23 cellular contexts compared by ENCODE assay signal in genomic region chr3:178022599-178022998, GRCh38.
DNase-seq lines count a peak whose midpoint lies in the region; ATAC-seq and TF ChIP-seq lines count a peak whose summit lies in the region.
"Had no signal": no experiment of that assay in that cellular context is flagged by ENCODE, and none has a peak within 500 bp of the region (broad histone marks: within the 10 kb centered on the region; RNA-seq: fewer than 3 reads in every experiment).

No MANE protein-coding gene starts in this region.

- no peak overlapping the region for H3K4ac ChIP-seq in mesendoderm (ENCODE audit: low read depth, low read length)

- H4K20me1 ChIP-seq in Loucy (ENCODE audit: insufficient read depth, low read length, poor library complexity, severe bottlenecking): no peaks in the 10 kb centered on the region

- no peaks in the 10 kb centered on the region for H3K9me3 ChIP-seq in Loucy (ENCODE audit: insufficient read depth, low read depth, low read length)
- H3K9me3 ChIP-seq: adrenal gland, BE2C, esophagus squamous epithelium had no signal

- H3K36me3 ChIP-seq in Loucy (ENCODE audit: insufficient read depth, low read length) (no peaks in the 10 kb centered on the region), mesendoderm (ENCODE audit: control insufficient read depth, insufficient read depth, low read length) (no peaks in the 10 kb centered on the region)
- H3K36me3 ChIP-seq: adrenal gland, BE2C, esophagus squamous epithelium had no signal

- no peak overlapping the region for H3K23ac ChIP-seq in mesendoderm (ENCODE audit: low read length)

- intact Hi-C loops in dorsolateral prefrontal cortex (cut with DNase I): no loop called here

- H3K4me2 ChIP-seq in Loucy (ENCODE audit: low read depth, low read length, poor library complexity, severe bottlenecking) (no peak overlapping the region), mesendoderm (ENCODE audit: low read length) (no peak overlapping the region)
- H3K4me2 ChIP-seq: PC-9 had no signal

- no peaks in the 10 kb centered on the region for H3K27me3 Mint-ChIP-seq in activated naive CD8-positive, alpha-beta T cell treated with anti-CD3 and anti-CD28 coated beads for 36 hours
- H3K27me3 Mint-ChIP-seq in stimulated activated memory B cell treated with anti-CD40 and anti-IgM and Interleukin-4, amounts not matched to agents 10 μg/mL and 1 μg/mL and 100 μg/mL, for 72 hours: peaks cover 16% of the 10 kb centered on the region
- H3K27me3 Mint-ChIP-seq: activated CD8-positive, alpha-beta memory T cell treated with anti-CD3 and anti-CD28 coated beads, Interleukin-2, amount 10 ng/mL, durations not matched to agents 7 days and 5 days; naive B cell; stimulated activated naive CD8-positive, alpha-beta T cell treated with anti-CD3 and anti-CD28 coated beads, Interleukin-15, Interleukin-2, amounts not matched to agents 100 ng/mL and 50 ng/mL, for 24 hours had no signal

- H3F3A ChIP-seq in Loucy (ENCODE audit: low read depth): no peaks in the 10 kb centered on the region

- H3K79me2 ChIP-seq in Loucy (ENCODE audit: insufficient read depth, low read length) (no peaks in the 10 kb centered on the region), mesendoderm (ENCODE audit: control insufficient read depth, insufficient read depth, low read length) (no peaks in the 10 kb centered on the region)

- H3K79me1 ChIP-seq in mesendoderm (ENCODE audit: low read length): no peaks in the 10 kb centered on the region

- DNase-seq in COLO829 (ENCODE audit: low spot score): peak; percentile 13
- DNase-seq in dorsolateral prefrontal cortex: peak in 6 of 10 donors; percentile 21 to 65 (median 44)
- peak; percentile 14 for DNase-seq in mesendoderm
- DNase-seq in activated T-cell treated with anti-CD3 and anti-CD28 coated beads for 4 hours: no peak
- DNase-seq in activated naive CD8-positive, alpha-beta T cell treated with anti-CD3 and anti-CD28 coated beads for 36 hours: no peak
- DNase-seq: activated CD4-positive, CD25-positive, alpha-beta regulatory T cell treated with anti-CD3 and anti-CD28 coated beads, Interleukin-2, amount 50 U/mL, for 72 hours; activated CD8-positive, alpha-beta memory T cell treated with anti-CD3 and anti-CD28 coated beads, Interleukin-2, amount 10 ng/mL, durations not matched to agents 7 days and 5 days; activated effector memory CD4-positive, alpha-beta T cell treated with Interleukin-2 at 50 U/mL for 16 hours; adrenal gland; BE2C; esophagus squamous epithelium; H7; naive B cell; NCI-H1694; NCI-H226; PC-9; trophoblast cell had no signal

- H3K27ac Mint-ChIP-seq in activated naive CD8-positive, alpha-beta T cell treated with anti-CD3 and anti-CD28 coated beads for 36 hours: no peak overlapping the region
- no peak overlapping the region for H3K27ac Mint-ChIP-seq in stimulated activated memory B cell treated with anti-CD40 and anti-IgM and Interleukin-4, amounts not matched to agents 10 μg/mL and 1 μg/mL and 100 μg/mL, for 72 hours
- H3K27ac Mint-ChIP-seq: activated CD8-positive, alpha-beta memory T cell treated with anti-CD3 and anti-CD28 coated beads, Interleukin-2, amount 10 ng/mL, durations not matched to agents 7 days and 5 days; stimulated activated naive CD8-positive, alpha-beta T cell treated with anti-CD3 and anti-CD28 coated beads, Interleukin-15, Interleukin-2, amounts not matched to agents 100 ng/mL and 50 ng/mL, for 24 hours; T-helper 2 cell treated with Interferon-gamma antibody and Interleukin-4, amounts not matched to agents 5 μg/mL and 100 μg/mL, for 36 hours had no signal

- H2BK120ac ChIP-seq in mesendoderm (ENCODE audit: low read depth, low read length): no peak overlapping the region

- H3K4me3 ChIP-seq in Loucy (ENCODE audit: low read length, poor library complexity, severe bottlenecking) (no peak overlapping the region), dorsolateral prefrontal cortex (no peak overlapping the region), mesendoderm (ENCODE audit: low read length) (no peak overlapping the region)
- H3K4me3 ChIP-seq: adrenal gland, esophagus squamous epithelium, GM12878, PC-9 had no signal

- H3K27ac ChIP-seq in dorsolateral prefrontal cortex (no peak overlapping the region), mesendoderm (ENCODE audit: low read depth, low read length) (no peak overlapping the region)
- H3K27ac ChIP-seq: adrenal gland, esophagus squamous epithelium, PC-9 had no signal

- H3K56ac ChIP-seq in mesendoderm (ENCODE audit: low read length): no peak overlapping the region

- no peaks in the 10 kb centered on the region for H3K27me3 ChIP-seq in Loucy (ENCODE audit: insufficient read depth, low read length, poor library complexity, severe bottlenecking)
- no peaks in the 10 kb centered on the region for H3K27me3 ChIP-seq in dorsolateral prefrontal cortex
- H3K27me3 ChIP-seq in mesendoderm (ENCODE audit: insufficient read depth, low read length, poor library complexity): no peaks in the 10 kb centered on the region
- H3K27me3 ChIP-seq: adrenal gland, BE2C, esophagus squamous epithelium had no signal

- H3K4me3 Mint-ChIP-seq in activated naive CD8-positive, alpha-beta T cell treated with anti-CD3 and anti-CD28 coated beads for 36 hours: no peak overlapping the region
- no peak overlapping the region for H3K4me3 Mint-ChIP-seq in stimulated activated memory B cell treated with anti-CD40 and anti-IgM and Interleukin-4, amounts not matched to agents 10 μg/mL and 1 μg/mL and 100 μg/mL, for 72 hours
- H3K4me3 Mint-ChIP-seq: activated CD8-positive, alpha-beta memory T cell treated with anti-CD3 and anti-CD28 coated beads, Interleukin-2, amount 10 ng/mL, durations not matched to agents 7 days and 5 days; naive B cell; stimulated activated naive CD8-positive, alpha-beta T cell treated with anti-CD3 and anti-CD28 coated beads, Interleukin-15, Interleukin-2, amounts not matched to agents 100 ng/mL and 50 ng/mL, for 24 hours; T-helper 2 cell treated with Interferon-gamma antibody and Interleukin-4, amounts not matched to agents 5 μg/mL and 100 μg/mL, for 36 hours had no signal

- no peaks in the 10 kb centered on the region for H3K9me3 Mint-ChIP-seq in activated naive CD8-positive, alpha-beta T cell treated with anti-CD3 and anti-CD28 coated beads for 36 hours
- no peaks in the 10 kb centered on the region for H3K9me3 Mint-ChIP-seq in stimulated activated memory B cell treated with anti-CD40 and anti-IgM and Interleukin-4, amounts not matched to agents 10 μg/mL and 1 μg/mL and 100 μg/mL, for 72 hours
- H3K9me3 Mint-ChIP-seq: stimulated activated naive CD8-positive, alpha-beta T cell treated with anti-CD3 and anti-CD28 coated beads, Interleukin-15, Interleukin-2, amounts not matched to agents 100 ng/mL and 50 ng/mL, for 24 hours; T-helper 2 cell treated with Interferon-gamma antibody and Interleukin-4, amounts not matched to agents 5 μg/mL and 100 μg/mL, for 36 hours had no signal

- no peak overlapping the region for H4K8ac ChIP-seq in mesendoderm (ENCODE audit: low read depth, low read length)

- H3K4me1 Mint-ChIP-seq in activated naive CD8-positive, alpha-beta T cell treated with anti-CD3 and anti-CD28 coated beads for 36 hours: peaks cover 10% of the 10 kb centered on the region
- no peaks in the 10 kb centered on the region for H3K4me1 Mint-ChIP-seq in stimulated activated memory B cell treated with anti-CD40 and anti-IgM and Interleukin-4, amounts not matched to agents 10 μg/mL and 1 μg/mL and 100 μg/mL, for 72 hours
- H3K4me1 Mint-ChIP-seq: activated CD8-positive, alpha-beta memory T cell treated with anti-CD3 and anti-CD28 coated beads, Interleukin-2, amount 10 ng/mL, durations not matched to agents 7 days and 5 days; naive B cell had no signal

- H3K4me1 ChIP-seq in Loucy (ENCODE audit: insufficient read depth, low read length, poor library complexity, severe bottlenecking) (peaks cover 7% of the 10 kb centered on the region), mesendoderm (ENCODE audit: control insufficient read depth, low read depth, low read length) (no peaks in the 10 kb centered on the region)
- H3K4me1 ChIP-seq: adrenal gland, BE2C, esophagus squamous epithelium had no signal

- H4K5ac ChIP-seq in mesendoderm (ENCODE audit: low read length): no peak overlapping the region

- H3K36me3 Mint-ChIP-seq in activated naive CD8-positive, alpha-beta T cell treated with anti-CD3 and anti-CD28 coated beads for 36 hours: no peaks in the 10 kb centered on the region
- no peaks in the 10 kb centered on the region for H3K36me3 Mint-ChIP-seq in stimulated activated memory B cell treated with anti-CD40 and anti-IgM and Interleukin-4, amounts not matched to agents 10 μg/mL and 1 μg/mL and 100 μg/mL, for 72 hours
- H3K36me3 Mint-ChIP-seq: activated CD8-positive, alpha-beta memory T cell treated with anti-CD3 and anti-CD28 coated beads, Interleukin-2, amount 10 ng/mL, durations not matched to agents 7 days and 5 days; naive B cell had no signal

- no peak overlapping the region for H2AK5ac ChIP-seq in mesendoderm (ENCODE audit: low read length)

- 0 out of 2 replicates have a peak, but pooled peaks have one; percentile 10 for TF ChIP-seq CTCF in Loucy (conservative IDR thresholded peaks at IDR 0.05; ENCODE audit: low read length)
- no peak for TF ChIP-seq CTCF in dorsolateral prefrontal cortex (IDR thresholded peaks at IDR 0.05 in 54 of 56, conservative IDR thresholded peaks at IDR 0.05 in 2 of 56; ENCODE audit: low read depth in 1 of 56, partially characterized antibody in 56 of 56)

- no peak overlapping the region for H2BK15ac ChIP-seq in mesendoderm (replicated peaks; ENCODE audit: low read depth)

- no peak overlapping the region for H2BK5ac ChIP-seq in mesendoderm (ENCODE audit: low read length)

- H3K9me2 ChIP-seq in Loucy (replicated peaks; ENCODE audit: low read depth, low read length): no peaks in the 10 kb centered on the region

- H3K9ac ChIP-seq in Loucy (ENCODE audit: low read depth, low read length, poor library complexity, severe bottlenecking) (no peak overlapping the region), mesendoderm (ENCODE audit: low read length) (no peak overlapping the region)

- no peak for ATAC-seq in esophagus mucosa
- no peak for ATAC-seq in stimulated activated memory B cell treated with anti-CD40 and anti-IgM and Interleukin-4, amounts not matched to agents 10 μg/mL and 1 μg/mL and 100 μg/mL, for 72 hours
- ATAC-seq: activated CD8-positive, alpha-beta memory T cell treated with anti-CD3 and anti-CD28 coated beads, Interleukin-2, amount 10 ng/mL, durations not matched to agents 7 days and 5 days; GM12878 had no signal

- H2AFZ ChIP-seq in Loucy (ENCODE audit: low read length): no peak overlapping the region

- WGBS in mesendoderm (ENCODE audit: extremely low coverage, insufficient coverage, low lambda C conversion rate): no CpG with 5 or more reads among the region's 1 CpG

- H3K18ac ChIP-seq in mesendoderm (ENCODE audit: low read length): no peak overlapping the region

Comparison
In these comparisons a context has a peak if more than half of its experiments do, and no peak if none do; other contexts are left out.
1. DNase-seq: peak in COLO829 (single experiment), dorsolateral prefrontal cortex (6 of 10) and mesendoderm (single experiment); none in activated T-cell treated with anti-CD3 and anti-CD28 coated beads for 4 hours (single experiment) and activated naive CD8-positive, alpha-beta T cell treated with anti-CD3 and anti-CD28 coated beads for 36 hours (single experiment).